In genomic region chr3:183635107-183635430, GRCh38 we compare ENCODE assay signal across 8 cellular contexts. TPM values are rescaled to one million over a fixed set of nuclear protein-coding genes. Genes with fewer than 3 reads are reported as not detected.
DNase-seq lines count a peak whose midpoint lies in the region; ATAC-seq and TF ChIP-seq lines count a peak whose summit lies in the region.

No MANE protein-coding gene starts in this region.

- no peak; the same call in 1 of the 2 replicates for ATAC-seq in WTC11
- no peak for ATAC-seq in HG02973 (IDR thresholded peaks at IDR 0.05; ENCODE audit: unreplicated experiment)

- peak overlapping the region; percentile 84 for H3K4me3 Mint-ChIP-seq in WTC11

- H3K27ac ChIP-seq in iPS-18a (ENCODE audit: low read length) (no peak overlapping the region), stomach (peak overlapping the region; percentile 97 to 99 (median 98))

- H3K27me3 ChIP-seq in iPS-18a (ENCODE audit: control insufficient read depth, insufficient read depth, low read length) (no peaks in the 10 kb centered on the region), stomach (no peaks in the 10 kb centered on the region)

- no peaks in the 10 kb centered on the region for H3K4me1 ChIP-seq in iPS-18a (ENCODE audit: control insufficient read depth, low read depth, low read length)
- H3K4me1 ChIP-seq in stomach, result peaks cover 24 to 38% (median 29%) of the 10 kb centered on the region in 4 donors

- POLR2A ChIA-PET in WTC11 (lab: Charles Lee), result interaction anchor here (0.5 to 2.0 kb wide), 13 partner anchors 8 to 207 kb away, joined by 3 to 9 read pairs (median 4); partner anchors contain the start of gene MCF2L2

- H3K9me3 Mint-ChIP-seq in WTC11, result no peaks in the 10 kb centered on the region

- TF ChIP-seq CTCF in WTC11 (IDR thresholded peaks at IDR 0.05) (no peak), stomach (IDR thresholded peaks at IDR 0.05) (no peak)

- no peaks in the 10 kb centered on the region for H3K36me3 Mint-ChIP-seq in WTC11

- peaks cover 18% of the 10 kb centered on the region for H3K4me1 Mint-ChIP-seq in WTC11

- H3K4me3 ChIP-seq in iPS-18a (ENCODE audit: low read length) (peak overlapping the region; percentile 71), stomach (peak overlapping the region; percentile 75 to 94 (median 90))

- H3K27ac Mint-ChIP-seq in WTC11, result peak overlapping the region; percentile 63; the same call in 1 of the 2 replicates

- CTCF ChIA-PET in WTC11 (lab: Charles Lee), result interaction anchor here (0.7 to 1.5 kb wide), 4 partner anchors 26 to 155 kb away, joined by 3 to 7 read pairs (median 4); no protein-coding TSS in a partner anchor

- H3K27me3 Mint-ChIP-seq in WTC11 (ENCODE audit: low read depth), result peaks cover 3% of the 10 kb centered on the region

- no peak for TF ChIP-seq EP300 in stomach (IDR thresholded peaks at IDR 0.05)

- no peak for TF ChIP-seq POLR2A in stomach (IDR thresholded peaks at IDR 0.05)

- peak overlapping the region; percentile 84 for H3K9ac ChIP-seq in iPS-18a (ENCODE audit: low read length)

- DNase-seq in NCI-H2029 treated with DMSO at 0.1 percent for 48 hours (lab: John Stamatoyannopoulos, UW) (peak; percentile 58), NCI-H2029 (lab: John Stamatoyannopoulos, UW) (no peak), WTC11 (ENCODE audit: low spot score) (no peak), stomach (no peak), HCEC 1CT (no peak), NCI-H1930 (lab: John Stamatoyannopoulos, UW) (no peak)

- no peaks in the 10 kb centered on the region for H3K9me3 ChIP-seq in iPS-18a (ENCODE audit: control insufficient read depth, low read depth, low read length)
- H3K9me3 ChIP-seq in stomach, result no peaks in the 10 kb centered on the region

- 1 to 5% (median 2%) methylated on average over 9 of the region's 9 CpGs for WGBS in stomach, 5 donors

- intact Hi-C loops in stomach (cut with DNase I; ENCODE audit: low total_unique reads), result no loop called here

- H3K36me3 ChIP-seq in iPS-18a (ENCODE audit: control insufficient read depth, low read depth, low read length), result no peaks in the 10 kb centered on the region
- H3K36me3 ChIP-seq in stomach, result no peaks in the 10 kb centered on the region

TF ChIP-seq in WTC11, 78 proteins besides CTCF, POLR2A, EP300 and RAD21:
- TF ChIP-seq JUN (CRISPR knock-in tag; IDR thresholded peaks at IDR 0.05), result no peak
- no peak for TF ChIP-seq ETV6 (CRISPR knock-in tag; IDR thresholded peaks at IDR 0.05)
- no peak for TF ChIP-seq IRF2 (CRISPR knock-in tag; IDR thresholded peaks at IDR 0.05; ENCODE audit: borderline replicate concordance, low read depth)
- no peak for TF ChIP-seq RELA (CRISPR knock-in tag; IDR thresholded peaks at IDR 0.05; ENCODE audit: borderline replicate concordance)
- TF ChIP-seq MYBL2 (CRISPR knock-in tag; IDR thresholded peaks at IDR 0.05), result no peak
- TF ChIP-seq GTF2I (CRISPR knock-in tag; conservative IDR thresholded peaks at IDR 0.05), result no peak
- TF ChIP-seq, protein P1, sequence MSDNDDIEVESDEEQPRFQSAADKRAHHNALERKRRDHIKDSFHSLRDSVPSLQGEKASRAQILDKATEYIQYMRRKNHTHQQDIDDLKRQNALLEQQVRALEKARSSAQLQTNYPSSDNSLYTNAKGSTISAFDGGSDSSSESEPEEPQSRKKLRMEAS (CRISPR knock-in tag; IDR thresholded peaks at IDR 0.05), result no peak
- TF ChIP-seq, protein P2, sequence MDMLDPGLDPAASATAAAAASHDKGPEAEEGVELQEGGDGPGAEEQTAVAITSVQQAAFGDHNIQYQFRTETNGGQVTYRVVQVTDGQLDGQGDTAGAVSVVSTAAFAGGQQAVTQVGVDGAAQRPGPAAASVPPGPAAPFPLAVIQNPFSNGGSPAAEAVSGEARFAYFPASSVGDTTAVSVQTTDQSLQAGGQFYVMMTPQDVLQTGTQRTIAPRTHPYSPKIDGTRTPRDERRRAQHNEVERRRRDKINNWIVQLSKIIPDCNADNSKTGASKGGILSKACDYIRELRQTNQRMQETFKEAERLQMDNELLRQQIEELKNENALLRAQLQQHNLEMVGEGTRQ (CRISPR knock-in tag; IDR thresholded peaks at IDR 0.05), result no peak
- TF ChIP-seq, protein P3, sequence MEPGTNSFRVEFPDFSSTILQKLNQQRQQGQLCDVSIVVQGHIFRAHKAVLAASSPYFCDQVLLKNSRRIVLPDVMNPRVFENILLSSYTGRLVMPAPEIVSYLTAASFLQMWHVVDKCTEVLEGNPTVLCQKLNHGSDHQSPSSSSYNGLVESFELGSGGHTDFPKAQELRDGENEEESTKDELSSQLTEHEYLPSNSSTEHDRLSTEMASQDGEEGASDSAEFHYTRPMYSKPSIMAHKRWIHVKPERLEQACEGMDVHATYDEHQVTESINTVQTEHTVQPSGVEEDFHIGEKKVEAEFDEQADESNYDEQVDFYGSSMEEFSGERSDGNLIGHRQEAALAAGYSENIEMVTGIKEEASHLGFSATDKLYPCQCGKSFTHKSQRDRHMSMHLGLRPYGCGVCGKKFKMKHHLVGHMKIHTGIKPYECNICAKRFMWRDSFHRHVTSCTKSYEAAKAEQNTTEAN (CRISPR knock-in tag; IDR thresholded peaks at IDR 0.05), result no peak
- TF ChIP-seq ZNF232 (CRISPR knock-in tag; IDR thresholded peaks at IDR 0.05), result no peak
- TF ChIP-seq, protein P4, sequence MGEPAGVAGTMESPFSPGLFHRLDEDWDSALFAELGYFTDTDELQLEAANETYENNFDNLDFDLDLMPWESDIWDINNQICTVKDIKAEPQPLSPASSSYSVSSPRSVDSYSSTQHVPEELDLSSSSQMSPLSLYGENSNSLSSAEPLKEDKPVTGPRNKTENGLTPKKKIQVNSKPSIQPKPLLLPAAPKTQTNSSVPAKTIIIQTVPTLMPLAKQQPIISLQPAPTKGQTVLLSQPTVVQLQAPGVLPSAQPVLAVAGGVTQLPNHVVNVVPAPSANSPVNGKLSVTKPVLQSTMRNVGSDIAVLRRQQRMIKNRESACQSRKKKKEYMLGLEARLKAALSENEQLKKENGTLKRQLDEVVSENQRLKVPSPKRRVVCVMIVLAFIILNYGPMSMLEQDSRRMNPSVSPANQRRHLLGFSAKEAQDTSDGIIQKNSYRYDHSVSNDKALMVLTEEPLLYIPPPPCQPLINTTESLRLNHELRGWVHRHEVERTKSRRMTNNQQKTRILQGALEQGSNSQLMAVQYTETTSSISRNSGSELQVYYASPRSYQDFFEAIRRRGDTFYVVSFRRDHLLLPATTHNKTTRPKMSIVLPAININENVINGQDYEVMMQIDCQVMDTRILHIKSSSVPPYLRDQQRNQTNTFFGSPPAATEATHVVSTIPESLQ (CRISPR knock-in tag; IDR thresholded peaks at IDR 0.05), result no peak
- no peak for TF ChIP-seq PREB (CRISPR knock-in tag; IDR thresholded peaks at IDR 0.05; ENCODE audit: borderline replicate concordance)
- TF ChIP-seq ATF1 (CRISPR knock-in tag; IDR thresholded peaks at IDR 0.05), result no peak
- TF ChIP-seq SP1 (CRISPR knock-in tag; conservative IDR thresholded peaks at IDR 0.05), result no peak
- no peak for TF ChIP-seq CDX4 (CRISPR knock-in tag; IDR thresholded peaks at IDR 0.05; ENCODE audit: borderline replicate concordance)
- TF ChIP-seq ZNF138 (CRISPR knock-in tag; conservative IDR thresholded peaks at IDR 0.05), result no peak
- no peak for TF ChIP-seq ERG (CRISPR knock-in tag; IDR thresholded peaks at IDR 0.05)
TF ChIP-seq in WTC11: peak in this region for 0.

RNA-seq across cellular contexts. Expression of gene KLHL24, which starts 0.4 kb away (rescaled TPM):
- total RNA-seq in WTC11 (2021) (33.1 to 35.3 TPM (median 33.9 TPM) in 3 replicates), stomach (100 to 1,000 TPM in 1 of 5 donors, 10 to 100 TPM in 4; 25.5 to 186 (median 49.1) TPM)
- polyA plus RNA-seq in stomach, result 10 to 100 TPM in 1 of 3 donors, 1 to 10 TPM in 2; 5.2 to 11.8 (median 8.0) TPM
